Comparison of ENCODE assay signal across 17 cellular contexts in genomic region chr2:16588565-16588964, GRCh38.
DNase-seq lines count a peak whose midpoint lies in the region; TF ChIP-seq lines count a peak whose summit lies in the region.
"Had no signal": no experiment of that assay in that cellular context is flagged by ENCODE, and none has a peak within 500 bp of the region (broad histone marks: within the 10 kb centered on the region; RNA-seq: fewer than 3 reads in every experiment).

No MANE protein-coding gene starts in this region.

- H2BK120ac ChIP-seq in neuronal stem cell (ENCODE audit: low read depth, low read length), result no peak overlapping the region

- peak overlapping the region; percentile 45; the same call in 1 of the 2 replicates for H3K9ac ChIP-seq in HUES48 (ENCODE audit: low read depth, low read length)
- peak overlapping the region; percentile 45; the same call in 1 of the 2 replicates for H3K9ac ChIP-seq in iPS-20b (ENCODE audit: low read depth, low read length)
- no peak overlapping the region for H3K9ac ChIP-seq in neuronal stem cell (ENCODE audit: low read depth, low read length, poor library complexity)
- H3K9ac ChIP-seq: KMS-11 had no signal

- no peak overlapping the region; the same call in 1 of the 2 replicates for H3K4me3 ChIP-seq in HUES48 (ENCODE audit: low read depth, low read length)
- H3K4me3 ChIP-seq in choroid plexus epithelial cell (ENCODE audit: low read depth, low read length), result no peak overlapping the region
- peak overlapping the region; percentile 7; the same call in 1 of the 2 replicates for H3K4me3 ChIP-seq in iPS-20b (ENCODE audit: low read length)
- H3K4me3 ChIP-seq in neuronal stem cell (ENCODE audit: low read length in 2 of 2), result no peak overlapping the region

- H4K91ac ChIP-seq in neuronal stem cell (ENCODE audit: low read depth, low read length, poor library complexity), result no peak overlapping the region

- H2BK15ac ChIP-seq in neuronal stem cell (ENCODE audit: low read length), result no peak overlapping the region

- H3K27ac ChIP-seq in HUES48 (ENCODE audit: low read depth, low read length), result peak overlapping the region; percentile 75
- peak overlapping the region; percentile 39 for H3K27ac ChIP-seq in iPS-20b (ENCODE audit: low read length)
- H3K27ac ChIP-seq in neuronal stem cell (replicated peaks; ENCODE audit: low read length), result no peak overlapping the region
- H3K27ac ChIP-seq: KMS-11 had no signal

- WGBS in neuronal stem cell (ENCODE audit: extremely low coverage in 2 of 2, insufficient read length in 2 of 2, insufficient replicate concordance in 1 of 2), 2 donors, result no CpG with 5 or more reads among the region's 3 CpGs

- H3K4me1 ChIP-seq in HUES48 (ENCODE audit: control insufficient read depth, insufficient read depth, low read length) (peaks cover 18% of the 10 kb centered on the region), iPS-20b (ENCODE audit: insufficient read depth, low read length) (peaks cover 22% of the 10 kb centered on the region), neuronal stem cell (ENCODE audit: control insufficient read depth in 2 of 2, insufficient read depth in 1 of 2, low read depth in 1 of 2, low read length in 2 of 2) (peaks cover 0 to 15% of the 10 kb centered on the region in 2 donors)
- H3K4me1 ChIP-seq: Caco-2 had no signal

- no peak for TF ChIP-seq CTCF in choroid plexus epithelial cell (conservative IDR thresholded peaks at IDR 0.05; ENCODE audit: low read depth, low read length)

- H3K18ac ChIP-seq in neuronal stem cell (ENCODE audit: low read length), result no peak overlapping the region

- peak overlapping the region; percentile 38 for H2AFZ ChIP-seq in neuronal stem cell (ENCODE audit: low read length)

- no peaks in the 10 kb centered on the region for H3K79me1 ChIP-seq in neuronal stem cell (ENCODE audit: low read depth, low read length)

- no peak overlapping the region for H4K8ac ChIP-seq in neuronal stem cell (ENCODE audit: low read depth, low read length)

- no peak overlapping the region for H3K4me2 ChIP-seq in neuronal stem cell (ENCODE audit: insufficient read depth, low read length, poor library complexity, severe bottlenecking)
- H3K4me2 ChIP-seq: KMS-11 had no signal

- H3K36me3 ChIP-seq in HUES48 (ENCODE audit: control insufficient read depth, insufficient read depth, low read length) (no peaks in the 10 kb centered on the region), iPS-20b (ENCODE audit: insufficient read depth, low read depth, low read length) (no peaks in the 10 kb centered on the region), neuronal stem cell (replicated peaks in 1 of 2; ENCODE audit: control insufficient read depth in 2 of 2, insufficient read depth in 2 of 2, low read length in 2 of 2) (no peaks in the 10 kb centered on the region)

- no peak overlapping the region for H3K14ac ChIP-seq in neuronal stem cell (ENCODE audit: low read length)

- H3K9me3 ChIP-seq in HUES48 (ENCODE audit: control insufficient read depth, insufficient read depth, low read length) (no peaks in the 10 kb centered on the region), iPS-20b (ENCODE audit: insufficient read depth, low read depth, low read length) (no peaks in the 10 kb centered on the region), neuronal stem cell (replicated peaks in 1 of 2; ENCODE audit: control insufficient read depth in 2 of 2, insufficient read depth in 1 of 2, low read depth in 1 of 2, low read length in 2 of 2) (no peaks in the 10 kb centered on the region)
- H3K9me3 ChIP-seq: Caco-2 had no signal

- H2AK5ac ChIP-seq in neuronal stem cell (ENCODE audit: low read depth, low read length), result no peak overlapping the region

- H2BK5ac ChIP-seq in neuronal stem cell (ENCODE audit: low read length), result no peak overlapping the region

- no peak overlapping the region for H3K23ac ChIP-seq in neuronal stem cell (ENCODE audit: low read depth, low read length, poor library complexity)

- no peak overlapping the region for H2BK12ac ChIP-seq in neuronal stem cell (ENCODE audit: low read length)

- H3K4ac ChIP-seq in neuronal stem cell (ENCODE audit: low read length), result no peak overlapping the region

- H3K27me3 ChIP-seq in HUES48 (ENCODE audit: control insufficient read depth, insufficient read depth, low read length) (no peaks in the 10 kb centered on the region), iPS-20b (ENCODE audit: insufficient read depth, low read length) (no peaks in the 10 kb centered on the region), neuronal stem cell (ENCODE audit: control insufficient read depth in 3 of 3, insufficient read depth in 3 of 3, low read depth in 1 of 3, low read length in 3 of 3) (no peaks in the 10 kb centered on the region)

- DNase-seq in choroid plexus epithelial cell (ENCODE audit: low read depth) (peak; percentile 22), neuronal stem cell (ENCODE audit: low spot score) (no peak), AG08395 (ENCODE audit: low spot score) (no peak), ureter (ENCODE audit: low spot score) (no peak), T1000 (lab: John Stamatoyannopoulos, UW) (no peak)
- DNase-seq in stimulated activated CD4-positive, alpha-beta T cell treated with anti-CD3 and anti-CD28 coated beads, Interleukin-15, amount 100 ng/mL, for 24 hours, result no peak
- DNase-seq: Caco-2; CD4-positive, alpha-beta T cell; HCEC 1CT; MV-4-11; NCI-H1694 treated with DMSO at 0.1 percent for 48 hours; NCI-H748 treated with DMSO at 0.1 percent for 48 hours; NK-92 treated with Interleukin-12 subunit alpha and Interleukin-12 subunit beta, amount 100 ng/mL, for 24 hours; SHP77 treated with DMSO at 0.1 percent for 48 hours had no signal
